In the genomic region with DNA sequence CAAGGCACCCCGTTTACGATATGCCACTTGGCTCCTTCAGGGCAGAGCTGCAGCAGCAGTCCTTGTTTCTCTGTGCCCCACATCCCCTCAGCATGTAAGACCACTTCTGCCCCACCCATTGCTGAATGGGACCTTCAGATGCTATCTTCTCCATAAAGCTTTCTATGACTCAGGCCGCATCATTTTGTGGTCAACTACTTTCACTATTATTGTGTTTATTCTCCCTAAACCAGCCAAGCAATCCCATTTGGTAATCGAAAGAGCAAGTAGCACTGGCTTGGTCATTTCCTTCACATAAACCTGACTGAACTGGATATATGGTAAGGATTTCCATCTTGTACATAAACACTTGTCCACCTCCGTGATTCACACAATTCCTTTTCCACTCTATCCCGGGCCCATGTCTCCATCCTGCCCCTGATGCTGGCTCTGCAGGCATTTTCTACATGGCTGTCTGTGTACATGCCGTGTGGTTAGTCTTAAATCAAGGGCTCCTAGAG, we compare ENCODE assay signal across 8 cellular contexts. TPM values are rescaled to one million over a fixed set of nuclear protein-coding genes. Genes with fewer than 3 reads are reported as not detected.
A peak's percentile ranks its signal among the peaks of the same experiment; 100 is the strongest.
DNase-seq lines count a peak whose midpoint lies in the region; ATAC-seq and TF ChIP-seq lines count a peak whose summit lies in the region.

No MANE protein-coding gene starts in this region.

- peak overlapping the region; percentile 55; the same call in 1 of the 2 replicates for H3K4me2 ChIP-seq in OCI-LY7 (ENCODE audit: low read length)

- no peaks in the 10 kb centered on the region for H3K36me3 ChIP-seq in OCI-LY7 (ENCODE audit: insufficient read depth, low read length)

- no peaks in the 10 kb centered on the region for H4K20me1 ChIP-seq in OCI-LY7 (ENCODE audit: insufficient read depth, low read length)

- ATAC-seq in GM18508 (IDR thresholded peaks at IDR 0.05; ENCODE audit: insufficient read depth, unreplicated experiment) (peak; percentile 69), HG02642 (IDR thresholded peaks at IDR 0.05; ENCODE audit: poor library complexity, unreplicated experiment) (peak; percentile 66)

- H3K27ac ChIP-seq in OCI-LY7 (ENCODE audit: low read depth, low read length, poor library complexity, severe bottlenecking): no peak overlapping the region

- BruUV-seq in OCI-LY7 (replicated peaks; lab: Mats Ljungman, UMichigan): no TSS peak

- POLR2A ChIA-PET in OCI-LY7 (lab: Charles Lee): interaction anchor here (0.8 to 1.1 kb wide), 2 partner anchors 10 to 132 kb away, joined by 3 read pairs; no protein-coding TSS in a partner anchor

- peaks cover 34% of the 10 kb centered on the region for H3K4me1 ChIP-seq in OCI-LY7 (ENCODE audit: insufficient read depth, low read length, poor library complexity, severe bottlenecking)

- H3K79me2 ChIP-seq in OCI-LY7 (ENCODE audit: insufficient read depth, low read depth, low read length): no peaks in the 10 kb centered on the region

- no peaks in the 10 kb centered on the region for H3K9me2 ChIP-seq in OCI-LY7 (ENCODE audit: insufficient read depth, low read length)

- H3K4me3 ChIP-seq in OCI-LY7 (ENCODE audit: low read depth, low read length, poor library complexity, severe bottlenecking): no peak overlapping the region
- no peak overlapping the region for H3K4me3 ChIP-seq in fibroblast of pulmonary artery (replicated peaks; ENCODE audit: low read depth, low read length)
- H3K4me3 ChIP-seq in lower leg skin (ENCODE audit: low read depth, poor library complexity, severe bottlenecking): no peak overlapping the region

- no peaks in the 10 kb centered on the region for H3K9me3 ChIP-seq in OCI-LY7 (ENCODE audit: low read length)

- TF ChIP-seq CTCF in OCI-LY7 (conservative IDR thresholded peaks at IDR 0.05; ENCODE audit: low read length): no peak
- no peak for TF ChIP-seq CTCF in fibroblast of pulmonary artery (IDR thresholded peaks at IDR 0.05; ENCODE audit: low read length, missing control alignments)
- no peak for TF ChIP-seq CTCF in lower leg skin (IDR thresholded peaks at IDR 0.05)

- CTCF ChIA-PET in OCI-LY7 (lab: Charles Lee; ENCODE audit: unreplicated experiment): no interaction called here

- TF ChIP-seq POLR2A in lower leg skin (IDR thresholded peaks at IDR 0.05): no peak

- WGBS in lower leg skin, 2 donors: 68 to 73% methylated on average over 7 of the region's 7 CpGs

- peak overlapping the region; percentile 78; the same call in 1 of the 2 replicates for H2AFZ ChIP-seq in OCI-LY7 (ENCODE audit: low read length)

- DNase-seq in OCI-LY7 (ENCODE audit: low spot score) (no peak), fibroblast of pulmonary artery (ENCODE audit: low read depth) (peak; percentile 54), NCI-H524 (lab: John Stamatoyannopoulos, UW) (no peak), lower leg skin (ENCODE audit: low spot score in 2 of 2) (no peak), medulla oblongata (ENCODE audit: extremely low spot score) (no peak), inferior parietal cortex (ENCODE audit: extremely low spot score) (no peak)

- intact Hi-C loops in OCI-LY7 (cut with micrococcal nuclease; ENCODE audit: unreplicated experiment) (no loop called here), lower leg skin (cut with DNase I; ENCODE audit: low total_unique reads) (no loop called here)

RNA-seq across cellular contexts. Expression of gene LIPC, which starts 25.7 kb away (rescaled TPM):
- total RNA-seq in OCI-LY7 (2014; rRNA removed; shearing (Covaris generic)): 0.08 and 0.50 TPM in 2 replicates
- not detected in 2 replicates for total RNA-seq in OCI-LY7 (2022)
- total RNA-seq in lower leg skin: under 1 TPM in 2 of 4 donors, not detected in 2; 0.13 to 0.71 TPM
